Comparison of ENCODE assay signal across 8 cellular contexts in genomic region chr20:1894951-1895673, GRCh38. TPM values are rescaled to one million over a fixed set of nuclear protein-coding genes. Genes with fewer than 3 reads are reported as not detected.
DNase-seq lines count a peak whose midpoint lies in the region; ATAC-seq and TF ChIP-seq lines count a peak whose summit lies in the region.

TSS of gene SIRPA (plus strand) at chr20:1895407. CDS start at chr20:1895448, 41 bp downstream.

- H3K79me2 ChIP-seq in parathyroid adenoma, result no peaks in the 10 kb centered on the region

- intact Hi-C loops in activated naive CD4-positive, alpha-beta T cell treated with anti-CD3 and anti-CD28 coated beads for 36 hours (cut with micrococcal nuclease), result no loop called here

- H3K27ac ChIP-seq in right atrium auricular region, result peak within 1 kb of the TSS; percentile 94 to 96
- no peak within 1 kb of the TSS for H3K27ac ChIP-seq in parathyroid adenoma

- peak within 1 kb of the TSS; percentile 95 for H2AFZ ChIP-seq in parathyroid adenoma

- H3K9me3 Mint-ChIP-seq in activated naive CD4-positive, alpha-beta T cell treated with anti-CD3 and anti-CD28 coated beads for 36 hours, result no peaks in the 10 kb centered on the region

- H3K9ac ChIP-seq in parathyroid adenoma, result no peak within 1 kb of the TSS

- no peak for ATAC-seq in HG03520 (IDR thresholded peaks at IDR 0.05; ENCODE audit: unreplicated experiment)

- peak within 1 kb of the TSS; percentile 71 for H3K4me2 ChIP-seq in parathyroid adenoma (ENCODE audit: low read length)

- DNase-seq in activated naive CD4-positive, alpha-beta T cell treated with anti-CD3 and anti-CD28 coated beads for 36 hours, result peak; percentile 23
- no peak for DNase-seq in activated naive CD4-positive, alpha-beta T cell treated with anti-CD3 and anti-CD28 coated beads, Interleukin-2, amount 50 U/mL, for 16 hours
- DNase-seq in NCI-H2227 treated with DMSO at 0.1 percent for 48 hours (lab: John Stamatoyannopoulos, UW) (peak; percentile 35), astrocyte of the spinal cord (ENCODE audit: low read depth, low spot score) (peak; percentile 71), right atrium auricular region (ENCODE audit: low spot score) (no peak), GOT3 (lab: John Stamatoyannopoulos, UW) (no peak)

- peak within 1 kb of the TSS; percentile 64 for H3K4me3 Mint-ChIP-seq in activated naive CD4-positive, alpha-beta T cell treated with anti-CD3 and anti-CD28 coated beads for 36 hours

- H3K27ac Mint-ChIP-seq in activated naive CD4-positive, alpha-beta T cell treated with anti-CD3 and anti-CD28 coated beads for 36 hours, result no peak within 1 kb of the TSS

- CTCF ChIA-PET in activated naive CD4-positive, alpha-beta T cell treated with anti-CD3 and anti-CD28 coated beads for 36 hours (lab: Charles Lee), result no interaction called here

- H3K4me3 ChIP-seq in astrocyte of the spinal cord (ENCODE audit: low read depth, low read length) (peak within 1 kb of the TSS; percentile 63), right atrium auricular region (peak within 1 kb of the TSS; percentile 76 to 87), parathyroid adenoma (ENCODE audit: low read depth, low read length) (peak within 1 kb of the TSS; percentile 47)

- no peaks in the 10 kb centered on the region for H3K36me3 Mint-ChIP-seq in activated naive CD4-positive, alpha-beta T cell treated with anti-CD3 and anti-CD28 coated beads for 36 hours (ENCODE audit: low read depth)

- in situ Hi-C loops in astrocyte of the spinal cord (cut with HindIII; ENCODE audit: low sequenced_read_pairs), result no loop called here

- TF ChIP-seq CTCF in astrocyte of the spinal cord (IDR thresholded peaks at IDR 0.05; ENCODE audit: low read depth, low read length) (no peak), right atrium auricular region (IDR thresholded peaks at IDR 0.05) (no peak), parathyroid adenoma (IDR thresholded peaks at IDR 0.05) (no peak)

- H3K4me1 ChIP-seq in right atrium auricular region (peaks cover 0 to 66% of the 10 kb centered on the region in 2 donors), parathyroid adenoma (no peaks in the 10 kb centered on the region)

- peaks cover 50% of the 10 kb centered on the region for H3K27me3 Mint-ChIP-seq in activated naive CD4-positive, alpha-beta T cell treated with anti-CD3 and anti-CD28 coated beads for 36 hours (ENCODE audit: low read depth)

- H3K9me3 ChIP-seq in right atrium auricular region, result no peaks in the 10 kb centered on the region
- no peaks in the 10 kb centered on the region for H3K9me3 ChIP-seq in parathyroid adenoma (ENCODE audit: control insufficient read depth, low read length)

- H3K36me3 ChIP-seq in right atrium auricular region, result no peaks in the 10 kb centered on the region
- no peaks in the 10 kb centered on the region for H3K36me3 ChIP-seq in parathyroid adenoma (ENCODE audit: control insufficient read depth, insufficient read depth, low read length)

- H3K27me3 ChIP-seq in right atrium auricular region, result no peaks in the 10 kb centered on the region
- H3K27me3 ChIP-seq in parathyroid adenoma (ENCODE audit: control insufficient read depth, insufficient read depth, low read length), result no peaks in the 10 kb centered on the region

- no peaks in the 10 kb centered on the region for H3K4me1 Mint-ChIP-seq in activated naive CD4-positive, alpha-beta T cell treated with anti-CD3 and anti-CD28 coated beads for 36 hours (ENCODE audit: low read depth)

RNA-seq across cellular contexts. Expression of gene SIRPA, which starts in this region (rescaled TPM):
- under 1 TPM; 0.10 to 0.12 TPM for total RNA-seq in activated naive CD4-positive, alpha-beta T cell treated with anti-CD3 and anti-CD28 coated beads for 36 hours
- 10 to 100 TPM; 32.4 to 58.5 TPM for total RNA-seq in right atrium auricular region

Comparison
In these comparisons a context has a peak if more than half of its experiments do, and no peak if none do; other contexts are left out.
1. RNA of gene SIRPA (total RNA-seq): 32.4 to 58.5 TPM in right atrium auricular region; 0.10 to 0.12 TPM in activated naive CD4-positive, alpha-beta T cell treated with anti-CD3 and anti-CD28 coated beads for 36 hours; every median in the first group is over 10 times any median in the second.
2. Peak in DNase-seq in activated naive CD4-positive, alpha-beta T cell treated with anti-CD3 and anti-CD28 coated beads for 36 hours; RNA of the gene not detected or under 1 TPM.
3. DNase-seq: peak in NCI-H2227 treated with DMSO at 0.1 percent for 48 hours (single experiment) and astrocyte of the spinal cord (single experiment); none in activated naive CD4-positive, alpha-beta T cell treated with anti-CD3 and anti-CD28 coated beads, Interleukin-2, amount 50 U/mL, for 16 hours (single experiment), right atrium auricular region (single experiment) and GOT3 (single experiment).
4. Peak in every context shown above with its lines, with median percentiles within 50 percentile points of each other: H3K4me3 ChIP-seq.